Comparison of ENCODE assay signal across 10 cellular contexts in the genomic region with DNA sequence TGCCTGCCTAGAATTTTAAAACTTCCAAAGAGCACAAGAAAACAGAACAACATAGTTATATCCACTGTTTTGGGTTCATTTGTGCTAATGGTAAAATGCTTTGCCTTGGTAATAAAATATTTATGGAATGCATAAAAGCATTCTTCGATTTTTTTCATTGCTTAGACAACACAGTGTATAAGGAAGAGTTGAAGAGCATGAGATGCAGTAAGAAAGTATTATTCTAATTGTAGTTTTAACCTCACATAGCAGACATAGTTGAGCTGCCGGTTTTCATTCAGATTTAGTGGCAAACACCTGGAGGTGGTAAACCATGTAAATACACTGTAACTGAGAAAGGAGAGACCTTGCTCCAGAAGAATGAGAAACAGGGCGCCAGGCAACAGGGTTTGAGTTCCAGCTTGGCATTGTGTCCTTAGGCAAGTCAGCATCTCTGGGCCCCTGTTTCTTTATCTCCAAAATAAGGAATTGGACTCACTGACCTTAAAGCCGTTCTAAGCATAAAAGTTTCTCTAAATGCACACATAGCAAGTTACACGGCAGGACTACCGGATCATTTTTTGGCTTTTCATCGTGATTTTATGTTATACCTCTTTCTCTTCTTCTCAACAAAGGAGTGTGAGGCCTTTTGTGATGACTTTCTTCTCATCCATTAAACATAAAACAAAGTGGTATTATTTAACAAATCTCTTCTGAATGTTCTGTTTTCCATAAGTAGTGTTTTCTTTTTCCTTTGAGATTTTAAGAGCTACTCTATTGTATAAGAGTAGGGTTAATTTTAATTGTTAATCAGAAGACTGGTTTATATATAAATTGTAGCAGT. TPM values are rescaled to one million over a fixed set of nuclear protein-coding genes. Genes with fewer than 3 reads are reported as not detected.
A peak's percentile ranks its signal among the peaks of the same experiment; 100 is the strongest.
DNase-seq lines count a peak whose midpoint lies in the region; ATAC-seq and TF ChIP-seq lines count a peak whose summit lies in the region.
"Had no signal": no experiment of that assay in that cellular context is flagged by ENCODE, and none has a peak within 500 bp of the region (broad histone marks: within the 10 kb centered on the region; RNA-seq: fewer than 3 reads in every experiment).

No MANE protein-coding gene starts in this region.

- H3K36me3 ChIP-seq in ES-I3 (ENCODE audit: insufficient read depth, low read length) (0 out of 2 replicates have a peak, but pooled peaks cover 2% of the 10 kb centered on the region), SJSA1 (peaks cover 20% of the 10 kb centered on the region), parathyroid adenoma (ENCODE audit: control insufficient read depth, insufficient read depth, low read length) (no peaks in the 10 kb centered on the region), upper lobe of left lung (no peaks in the 10 kb centered on the region)

- H3K4me1 ChIP-seq in ES-I3 (ENCODE audit: insufficient read depth, low read length) (peaks cover 42% of the 10 kb centered on the region), SJSA1 (replicated peaks) (peaks cover 36% of the 10 kb centered on the region), parathyroid adenoma (peaks cover 32% of the 10 kb centered on the region), upper lobe of left lung (peaks cover 40 to 78% (median 54%) of the 10 kb centered on the region in 4 donors)

- TF ChIP-seq POLR2A in upper lobe of left lung (IDR thresholded peaks at IDR 0.05), result no peak

- no peak for ATAC-seq in HG03571 (IDR thresholded peaks at IDR 0.05; ENCODE audit: unreplicated experiment)
- ATAC-seq in HG03442 (IDR thresholded peaks at IDR 0.05; ENCODE audit: unreplicated experiment), result no peak
- no peak for ATAC-seq in upper lobe of left lung (ENCODE audit: low FRiP score in 2 of 2)

- H3K9ac ChIP-seq in ES-I3 (ENCODE audit: low read depth, low read length) (peak overlapping the region; percentile 39), parathyroid adenoma (no peak overlapping the region)

- H2AFZ ChIP-seq in parathyroid adenoma, result no peak overlapping the region

- no peaks in the 10 kb centered on the region for H3K27me3 ChIP-seq in SJSA1 (replicated peaks)
- H3K27me3 ChIP-seq in parathyroid adenoma (ENCODE audit: control insufficient read depth, insufficient read depth, low read length), result no peaks in the 10 kb centered on the region
- no peaks in the 10 kb centered on the region for H3K27me3 ChIP-seq in upper lobe of left lung

- DNase-seq in SJSA1 (ENCODE audit: low read depth in 1 of 2, low spot score in 2 of 2) (peak in 1 of 2 experiments; percentile 60), fibroblast of the aortic adventitia (ENCODE audit: low read depth) (peak; percentile 53), upper lobe of left lung (no peak), DMS 273 treated with DMSO at 0.1 percent for 48 hours (lab: John Stamatoyannopoulos, UW) (no peak)
- DNase-seq: activated CD4-positive, alpha-beta T cell treated with anti-CD3 and anti-CD28 coated beads for 1 hour; NK-92 treated with Interleukin-12 subunit alpha and Interleukin-12 subunit beta, amount 100 ng/mL, for 24 hours had no signal

- H3K4me3 ChIP-seq in SJSA1, result no peak overlapping the region
- peak overlapping the region; percentile 37 for H3K4me3 ChIP-seq in fibroblast of the aortic adventitia (ENCODE audit: low read depth, low read length)
- H3K4me3 ChIP-seq in parathyroid adenoma (ENCODE audit: low read depth, low read length), result peak overlapping the region; percentile 1
- no peak overlapping the region for H3K4me3 ChIP-seq in upper lobe of left lung

- H3K4me2 ChIP-seq in parathyroid adenoma (ENCODE audit: low read length), result no peak overlapping the region

- no peak for TF ChIP-seq EP300 in upper lobe of left lung (IDR thresholded peaks at IDR 0.05)

- WGBS in upper lobe of left lung, 2 donors, result 71 to 75% methylated on average over 7 of the region's 7 CpGs

- no peak for TF ChIP-seq CTCF in fibroblast of the aortic adventitia (IDR thresholded peaks at IDR 0.05; ENCODE audit: insufficient read depth, low read length)
- TF ChIP-seq CTCF in parathyroid adenoma (IDR thresholded peaks at IDR 0.05), result no peak
- no peak for TF ChIP-seq CTCF in upper lobe of left lung (IDR thresholded peaks at IDR 0.05)

- no peaks in the 10 kb centered on the region for H3K9me3 ChIP-seq in ES-I3 (ENCODE audit: control insufficient read depth, insufficient read depth, low read length)
- H3K9me3 ChIP-seq in SJSA1 (replicated peaks), result no peaks in the 10 kb centered on the region
- no peaks in the 10 kb centered on the region for H3K9me3 ChIP-seq in parathyroid adenoma (ENCODE audit: control insufficient read depth, low read length)
- H3K9me3 ChIP-seq in upper lobe of left lung, result no peaks in the 10 kb centered on the region

- H3K27ac ChIP-seq in SJSA1 (peak overlapping the region; percentile 45), parathyroid adenoma (no peak overlapping the region), upper lobe of left lung (no peak overlapping the region)

- peaks cover 25% of the 10 kb centered on the region for H3K79me2 ChIP-seq in parathyroid adenoma

RNA-seq across cellular contexts. Expression of gene UGP2, which starts 7.9 kb away (rescaled TPM):
- total RNA-seq in SJSA1 (2014; rRNA removed; shearing (Covaris generic)), result 227 and 287 TPM in 2 replicates
- total RNA-seq in fibroblast of the aortic adventitia (ENCODE audit: low replicate concordance) (119 and 129 TPM in 2 replicates), upper lobe of left lung (100 to 1,000 TPM in 5 of 6 donors, 10 to 100 TPM in 1; 99.3 to 162 (median 115) TPM)

Comparison
In these comparisons a context has a peak if more than half of its experiments do, and no peak if none do; other contexts are left out.
1. H3K4me3 ChIP-seq: peak in fibroblast of the aortic adventitia (single experiment) and parathyroid adenoma (single experiment); none in SJSA1 (single experiment) and upper lobe of left lung (0 of 4).